Comparison of ENCODE assay signal across 15 cellular contexts in genomic region chr20:64076061-64076997, GRCh38. TPM values are rescaled to one million over a fixed set of nuclear protein-coding genes. Genes with fewer than 3 reads are reported as not detected.
DNase-seq lines count a peak whose midpoint lies in the region; ATAC-seq, FAIRE-seq and TF ChIP-seq lines count a peak whose summit lies in the region.
"Had no signal": no experiment of that assay in that cellular context is flagged by ENCODE, and none has a peak within 500 bp of the region (broad histone marks: within the 10 kb centered on the region; RNA-seq: fewer than 3 reads in every experiment).

No MANE protein-coding gene starts in this region.

- H3K4me3 ChIP-seq in CD8-positive, alpha-beta memory T cell (ENCODE audit: low read length): peak overlapping the region; percentile 81
- H3K4me3 ChIP-seq in HL-60 (replicated peaks; ENCODE audit: insufficient read depth, low read length) (peak overlapping the region; percentile 83), GM12878 (peak overlapping the region; percentile 83), neutrophil (ENCODE audit: low read depth in 1 of 2, low read length in 1 of 2) (peak overlapping the region; percentile 99 to 100)
- H3K4me3 ChIP-seq: GM23248 had no signal

- H4K20me1 ChIP-seq in GM12878 (ENCODE audit: control insufficient read depth, insufficient read depth): no peaks in the 10 kb centered on the region

- intact Hi-C loops in GM12878 (cut with micrococcal nuclease; ENCODE audit: unreplicated experiment): no loop called here

- DNase-seq in CD8-positive, alpha-beta memory T cell: no peak
- DNase-seq in HL-60 (ENCODE audit: low read depth in 1 of 2, low spot score in 1 of 2) (no peak), GM12878 (ENCODE audit: low read depth, low spot score) (no peak), NCI-H2029 (lab: John Stamatoyannopoulos, UW) (no peak), RPMI8226 (no peak)
- DNase-seq: Calu3, GM23248, NCI-H1417, NCI-H748 treated with DMSO at 0.1 percent for 48 hours, SHP77 treated with DMSO at 0.1 percent for 48 hours had no signal

- no peak for TF ChIP-seq RAD21 in GM12878 (IDR thresholded peaks at IDR 0.05; ENCODE audit: insufficient read depth, low read depth, low read length)

- CTCF ChIA-PET in CD8-positive, alpha-beta memory T cell (lab: Charles Lee): interaction anchor here (1.0 to 2.5 kb wide), 4 partner anchors 16 to 38 kb away, joined by 3 to 9 read pairs (median 6); no protein-coding TSS in a partner anchor
- CTCF ChIA-PET in GM12878 (lab: Yijun Ruan, JAX): interaction anchor here (1.1 to 3.9 kb wide), 5 partner anchors 10 to 37 kb away, joined by 3 to 22 read pairs (median 7); no protein-coding TSS in a partner anchor

- no peaks in the 10 kb centered on the region for H3K27me3 ChIP-seq in CD8-positive, alpha-beta memory T cell (ENCODE audit: insufficient read depth, low read length, poor library complexity, severe bottlenecking)
- no peaks in the 10 kb centered on the region for H3K27me3 ChIP-seq in HL-60 (ENCODE audit: insufficient read depth, poor library complexity, severe bottlenecking)
- H3K27me3 ChIP-seq in GM12878 (replicated peaks in 1 of 2; ENCODE audit: control insufficient read depth in 2 of 2, insufficient read depth in 2 of 2, low read length in 1 of 2): no peaks in the 10 kb centered on the region
- H3K27me3 ChIP-seq in neutrophil: no peaks in the 10 kb centered on the region

- H3K9me3 Mint-ChIP-seq in CD8-positive, alpha-beta memory T cell: no peaks in the 10 kb centered on the region

- in situ Hi-C loops in GM12878 (cut with MboI): no loop called here

- TF ChIP-seq POLR2A in GM12878 (IDR thresholded peaks at IDR 0.05; ENCODE audit: low read depth, low read length): peak; percentile 24; the same call in 1 of the 2 replicates

- peaks cover 21% of the 10 kb centered on the region for H3K4me1 ChIP-seq in CD8-positive, alpha-beta memory T cell (ENCODE audit: insufficient read depth, low read length)
- H3K4me1 ChIP-seq in GM12878 (ENCODE audit: control insufficient read depth, insufficient read depth, low read length) (peaks cover 19% of the 10 kb centered on the region; the same call in 1 of the 2 replicates), neutrophil (ENCODE audit: control insufficient read depth in 1 of 2, insufficient read depth in 1 of 2, low read depth in 1 of 2, low read length in 1 of 2) (peaks cover 59 to 64% of the 10 kb centered on the region in 2 experiments)

- H3K9ac ChIP-seq in GM12878 (ENCODE audit: control insufficient read depth, insufficient read depth, low read length): peak overlapping the region; percentile 91
- H3K9ac ChIP-seq: GM23248 had no signal

- FAIRE-seq in GM12878 (lab: Jason Lieb, UNC): no peak

- H3K4me3 Mint-ChIP-seq in CD8-positive, alpha-beta memory T cell: peak overlapping the region in 3 of 7 donors; percentile 12 to 87 (median 15)

- H3K36me3 ChIP-seq in CD8-positive, alpha-beta memory T cell (ENCODE audit: insufficient read depth, low read length): peaks cover 7% of the 10 kb centered on the region
- H3K36me3 ChIP-seq in GM12878 (ENCODE audit: control insufficient read depth in 2 of 2, insufficient read depth in 2 of 2, low read length in 1 of 2): peaks cover 3 to 22% of the 10 kb centered on the region in 2 experiments
- peaks cover 59% of the 10 kb centered on the region for H3K36me3 ChIP-seq in neutrophil

- H3K36me3 Mint-ChIP-seq in CD8-positive, alpha-beta memory T cell: peaks cover 0 to 37% (median 0%) of the 10 kb centered on the region in 3 donors

- H3K9me3 ChIP-seq in CD8-positive, alpha-beta memory T cell (ENCODE audit: low read length): no peaks in the 10 kb centered on the region
- H3K9me3 ChIP-seq in GM12878 (replicated peaks; ENCODE audit: control insufficient read depth, insufficient read depth, low read length) (no peaks in the 10 kb centered on the region), neutrophil (peaks cover 5% of the 10 kb centered on the region)

- POLR2A ChIA-PET in CD8-positive, alpha-beta memory T cell (lab: Charles Lee): no interaction called here
- POLR2A ChIA-PET in GM12878 (lab: Charles Lee): interaction anchor here (1.1 to 3.0 kb wide), 5 partner anchors 12 to 37 kb away, joined by 3 to 10 read pairs (median 4); no protein-coding TSS in a partner anchor

- no peaks in the 10 kb centered on the region for H3K27me3 Mint-ChIP-seq in CD8-positive, alpha-beta memory T cell

- H3K27ac ChIP-seq in CD8-positive, alpha-beta memory T cell (ENCODE audit: low read depth, low read length): peak overlapping the region; percentile 16
- peak overlapping the region; percentile 97 for H3K27ac ChIP-seq in HL-60 (replicated peaks)
- peak overlapping the region; percentile 85 for H3K27ac ChIP-seq in GM12878 (ENCODE audit: control insufficient read depth, insufficient read depth)
- peak overlapping the region; percentile 99 for H3K27ac ChIP-seq in neutrophil
- H3K27ac ChIP-seq: GM23248, VCaP had no signal

- no peak for ATAC-seq in GM12878
- no peak for ATAC-seq in HG03469 (IDR thresholded peaks at IDR 0.05; ENCODE audit: unreplicated experiment)

- peaks cover 30% of the 10 kb centered on the region for H3K79me2 ChIP-seq in GM12878 (ENCODE audit: control insufficient read depth, insufficient read depth, low read length)

- no peak for TF ChIP-seq EP300 in GM12878 (IDR thresholded peaks at IDR 0.05; ENCODE audit: borderline replicate concordance in 1 of 2, control insufficient read depth in 1 of 2, low read depth in 2 of 2, low read length in 2 of 2)

- SMC1A ChIA-PET in GM12878 (lab: Charles Lee; ENCODE audit: uncharacterized antibody, unreplicated experiment): interaction anchor here (2.8 kb wide), 1 partner anchor 10 kb away, joined by 10 read pairs; no protein-coding TSS in a partner anchor

- peaks cover 5 to 40% (median 12%) of the 10 kb centered on the region in 3 donors for H3K4me1 Mint-ChIP-seq in CD8-positive, alpha-beta memory T cell

- H3K27ac Mint-ChIP-seq in CD8-positive, alpha-beta memory T cell: peak overlapping the region in 2 of 8 donors; percentile 12 to 97

- peak overlapping the region; percentile 97 for H3K4me2 ChIP-seq in GM12878 (ENCODE audit: control insufficient read depth, insufficient read depth)

- BruUV-seq in GM12878 (replicated peaks; lab: Mats Ljungman, UMichigan): no TSS peak

- TF ChIP-seq CTCF in HL-60 (IDR thresholded peaks at IDR 0.05; ENCODE audit: insufficient read depth, low read length): no peak
- TF ChIP-seq CTCF in GM12878 (IDR thresholded peaks at IDR 0.05 in 2 of 3, conservative IDR thresholded peaks at IDR 0.05 in 1 of 3; ENCODE audit: control insufficient read depth in 2 of 3, extremely low read depth in 1 of 3, insufficient read depth in 1 of 3, low read depth in 3 of 3, low read length in 3 of 3): no peak
- TF ChIP-seq CTCF in neutrophil (IDR thresholded peaks at IDR 0.05): no peak

- no peak overlapping the region for H2AFZ ChIP-seq in GM12878 (ENCODE audit: control insufficient read depth, low read depth, low read length)
- H2AFZ ChIP-seq: GM23248 had no signal

- RAD21 ChIA-PET in GM12878 (lab: Charles Lee; ENCODE audit: unreplicated experiment): interaction anchor here (1.2 to 2.3 kb wide), 4 partner anchors 11 to 35 kb away, joined by 4 to 7 read pairs (median 4); no protein-coding TSS in a partner anchor

- WGBS in GM12878 (ENCODE audit: insufficient coverage, insufficient replicate concordance, low lambda C conversion rate, missing lambda C conversion rate): 63% methylated on average over 21 of the region's 22 CpGs

RNA-seq across cellular contexts. Expression of gene RGS19, which starts 3.0 kb away (rescaled TPM):
- total RNA-seq in CD8-positive, alpha-beta memory T cell: 10 to 100 TPM; 35.3 to 36.9 TPM
- polyA plus RNA-seq in CD8-positive, alpha-beta memory T cell: 120 TPM
- 36.2 and 39.2 TPM in 2 replicates for total RNA-seq in GM12878 (2013; cell fraction: nucleolus; rRNA removed)
- total RNA-seq in GM12878 (2014; rRNA removed) (56.0 and 62.4 TPM in 2 replicates), GM12878 (2014; rRNA removed; fragmentation: Illumina TruSeq; extraction: Trizol) (15.2 and 15.3 TPM in 2 replicates), GM12878 (2021) (47.1 and 51.0 TPM in 2 replicates)
- 7.5 TPM for polyA plus RNA-seq in GM12878 (2011; ENCODE audit: low read depth)
- polyA plus RNA-seq in GM12878 (2011; rRNA removed) (22.6 and 34.7 TPM in 2 replicates), GM12878 (2014; fragmentation: Illumina TruSeq; extraction: Trizol) (4.7 and 9.6 TPM in 2 replicates), GM12878 (2014; fragmentation: Nextera tagmentation; extraction: Ambion mirVana) (1 to 10 TPM in 1 of 2 experiments, under 1 TPM in 1; 0.82 to 3.3 TPM), GM12878 (2014; rRNA removed) (61.4 and 64.3 TPM in 2 replicates), GM12878 (2016; fragmentation: Nextera tagmentation; extraction: Ambion mirVana) (10 to 100 TPM; 45.0 to 53.5 TPM)
- 51.6 and 94.5 TPM in 2 replicates for polyA plus RNA-seq in GM12878 (2011; cell fraction: cytosol; rRNA removed)
- 56.1 and 57.8 TPM in 2 replicates for polyA plus RNA-seq in GM12878 (2011; cell fraction: nucleus; rRNA removed)
- 39.7 and 39.8 TPM in 2 replicates for polyA plus RNA-seq in GM12878 (2012)
- 21.4 and 38.2 TPM in 2 replicates for polyA minus RNA-seq in GM12878 (2011; rRNA and poly(A)+ RNA removed)
- polyA minus RNA-seq in GM12878 (2011; cell fraction: cytosol; rRNA and poly(A)+ RNA removed): 21.9 and 23.7 TPM in 2 replicates
- 14.7 and 21.8 TPM in 2 replicates for polyA minus RNA-seq in GM12878 (2011; cell fraction: nucleus; rRNA and poly(A)+ RNA removed)

RNA-seq across cellular contexts. Expression of gene OPRL1, which starts 3.6 kb away (rescaled TPM):
- under 1 TPM; 0.38 to 0.44 TPM for total RNA-seq in CD8-positive, alpha-beta memory T cell
- 0.49 TPM for polyA plus RNA-seq in CD8-positive, alpha-beta memory T cell
- total RNA-seq in GM12878 (2013; cell fraction: nucleolus; rRNA removed): 0.69 and 0.71 TPM in 2 replicates
- total RNA-seq in GM12878 (2014; rRNA removed): 0.34 and 0.38 TPM in 2 replicates
- 0.09 and 0.14 TPM in 2 replicates for total RNA-seq in GM12878 (2014; rRNA removed; fragmentation: Illumina TruSeq; extraction: Trizol)
- 0.41 and 0.51 TPM in 2 replicates for total RNA-seq in GM12878 (2021)
- polyA plus RNA-seq in GM12878 (2011; ENCODE audit: low read depth): 0.29 TPM
- polyA plus RNA-seq in GM12878 (2011; rRNA removed): 0.14 and 0.38 TPM in 2 replicates
- 0.42 and 0.48 TPM in 2 replicates for polyA plus RNA-seq in GM12878 (2011; cell fraction: cytosol; rRNA removed)
- 0.97 and 1.1 TPM in 2 replicates for polyA plus RNA-seq in GM12878 (2011; cell fraction: nucleus; rRNA removed)
- 0.58 and 0.86 TPM in 2 replicates for polyA plus RNA-seq in GM12878 (2012)
- polyA plus RNA-seq in GM12878 (2014; fragmentation: Illumina TruSeq; extraction: Trizol): 0.15 TPM in 1 of 2 replicates, not detected in the other
- polyA plus RNA-seq in GM12878 (2014; fragmentation: Nextera tagmentation; extraction: Ambion mirVana): under 1 TPM in 1 of 2 experiments, not detected in 1; 0.04 TPM
- polyA plus RNA-seq in GM12878 (2014; rRNA removed): 0.27 and 0.36 TPM in 2 replicates
- under 1 TPM; 0.12 to 0.24 TPM for polyA plus RNA-seq in GM12878 (2016; fragmentation: Nextera tagmentation; extraction: Ambion mirVana)
- 0.37 and 0.88 TPM in 2 replicates for polyA minus RNA-seq in GM12878 (2011; rRNA and poly(A)+ RNA removed)
- 0.31 TPM in 1 of 2 replicates, not detected in the other for polyA minus RNA-seq in GM12878 (2011; cell fraction: cytosol; rRNA and poly(A)+ RNA removed)
- 0.19 and 0.24 TPM in 2 replicates for polyA minus RNA-seq in GM12878 (2011; cell fraction: nucleus; rRNA and poly(A)+ RNA removed)

RNA-seq across cellular contexts. Expression of gene LKAAEAR1, which starts 7.9 kb away (rescaled TPM):
- total RNA-seq in CD8-positive, alpha-beta memory T cell: under 1 TPM; 0.29 to 0.39 TPM
- 1.2 TPM for polyA plus RNA-seq in CD8-positive, alpha-beta memory T cell
- not detected in 2 replicates for total RNA-seq in GM12878 (2013; cell fraction: nucleolus; rRNA removed)
- total RNA-seq in GM12878 (2014; rRNA removed) (not detected in 2 replicates), GM12878 (2014; rRNA removed; fragmentation: Illumina TruSeq; extraction: Trizol) (not detected in 2 replicates), GM12878 (2021) (not detected in 2 replicates)
- not detected for polyA plus RNA-seq in GM12878 (2011; ENCODE audit: low read depth)
- polyA plus RNA-seq in GM12878 (2011; rRNA removed) (not detected in 2 replicates), GM12878 (2014; fragmentation: Illumina TruSeq; extraction: Trizol) (not detected in 2 replicates), GM12878 (2014; fragmentation: Nextera tagmentation; extraction: Ambion mirVana) (not detected), GM12878 (2014; rRNA removed) (not detected in 2 replicates), GM12878 (2016; fragmentation: Nextera tagmentation; extraction: Ambion mirVana) (not detected)
- polyA plus RNA-seq in GM12878 (2011; cell fraction: cytosol; rRNA removed): not detected in 2 replicates
- not detected in 2 replicates for polyA plus RNA-seq in GM12878 (2011; cell fraction: nucleus; rRNA removed)
- polyA plus RNA-seq in GM12878 (2012): not detected in 2 replicates
- polyA minus RNA-seq in GM12878 (2011; rRNA and poly(A)+ RNA removed): not detected in 2 replicates
- not detected in 2 replicates for polyA minus RNA-seq in GM12878 (2011; cell fraction: cytosol; rRNA and poly(A)+ RNA removed)
- polyA minus RNA-seq in GM12878 (2011; cell fraction: nucleus; rRNA and poly(A)+ RNA removed): not detected in 2 replicates
- total RNA-seq: Calu3, cardiac septum, pulmonary artery endothelial cell had no signal

RNA-seq across cellular contexts. Expression of gene TCEA2, which starts 13.3 kb away (rescaled TPM):
- 10 to 100 TPM; 24.2 to 24.5 TPM for total RNA-seq in CD8-positive, alpha-beta memory T cell
- polyA plus RNA-seq in CD8-positive, alpha-beta memory T cell: 30.9 TPM
- total RNA-seq in GM12878 (2013; cell fraction: nucleolus; rRNA removed): 10.1 and 12.7 TPM in 2 replicates
- total RNA-seq in GM12878 (2014; rRNA removed) (13.4 and 17.2 TPM in 2 replicates), GM12878 (2014; rRNA removed; fragmentation: Illumina TruSeq; extraction: Trizol) (8.8 and 9.3 TPM in 2 replicates), GM12878 (2021) (38.0 and 42.5 TPM in 2 replicates)
- 23.0 TPM for polyA plus RNA-seq in GM12878 (2011; ENCODE audit: low read depth)
- polyA plus RNA-seq in GM12878 (2011; rRNA removed) (11.4 and 13.2 TPM in 2 replicates), GM12878 (2014; fragmentation: Illumina TruSeq; extraction: Trizol) (2.8 and 10.8 TPM in 2 replicates), GM12878 (2014; fragmentation: Nextera tagmentation; extraction: Ambion mirVana) (10 to 100 TPM in 1 of 2 experiments, 1 to 10 TPM in 1; 3.4 to 12.3 TPM), GM12878 (2014; rRNA removed) (17.8 and 26.0 TPM in 2 replicates), GM12878 (2016; fragmentation: Nextera tagmentation; extraction: Ambion mirVana) (10 to 100 TPM; 21.2 to 22.0 TPM)
- 25.9 and 26.5 TPM in 2 replicates for polyA plus RNA-seq in GM12878 (2011; cell fraction: cytosol; rRNA removed)
- 84.3 and 88.7 TPM in 2 replicates for polyA plus RNA-seq in GM12878 (2011; cell fraction: nucleus; rRNA removed)
- 27.4 and 30.3 TPM in 2 replicates for polyA plus RNA-seq in GM12878 (2012)
- polyA minus RNA-seq in GM12878 (2011; rRNA and poly(A)+ RNA removed): 7.1 and 14.5 TPM in 2 replicates
- 6.0 and 6.2 TPM in 2 replicates for polyA minus RNA-seq in GM12878 (2011; cell fraction: cytosol; rRNA and poly(A)+ RNA removed)
- 15.2 and 18.4 TPM in 2 replicates for polyA minus RNA-seq in GM12878 (2011; cell fraction: nucleus; rRNA and poly(A)+ RNA removed)

RNA-seq across cellular contexts. Expression of gene SOX18, which starts 26.9 kb away (rescaled TPM):
- total RNA-seq in CD8-positive, alpha-beta memory T cell: not detected
- polyA plus RNA-seq in CD8-positive, alpha-beta memory T cell: not detected
- 25.0 and 25.2 TPM in 2 replicates for total RNA-seq in GM12878 (2013; cell fraction: nucleolus; rRNA removed)
- 0.16 and 0.28 TPM in 2 replicates for total RNA-seq in GM12878 (2014; rRNA removed)
- 0.09 TPM in 2 replicates for total RNA-seq in GM12878 (2014; rRNA removed; fragmentation: Illumina TruSeq; extraction: Trizol)
- 5.6 TPM in 2 replicates for total RNA-seq in GM12878 (2021)
- polyA plus RNA-seq in GM12878 (2011; ENCODE audit: low read depth): 0.13 TPM
- 0.24 and 0.53 TPM in 2 replicates for polyA plus RNA-seq in GM12878 (2011; rRNA removed)
- polyA plus RNA-seq in GM12878 (2011; cell fraction: cytosol; rRNA removed): 1.7 and 2.7 TPM in 2 replicates
- polyA plus RNA-seq in GM12878 (2011; cell fraction: nucleus; rRNA removed): 6.0 and 7.2 TPM in 2 replicates
- 1.3 and 2.5 TPM in 2 replicates for polyA plus RNA-seq in GM12878 (2012)
- not detected in 2 replicates for polyA plus RNA-seq in GM12878 (2014; fragmentation: Illumina TruSeq; extraction: Trizol)
- under 1 TPM; 0.05 TPM for polyA plus RNA-seq in GM12878 (2014; fragmentation: Nextera tagmentation; extraction: Ambion mirVana)
- polyA plus RNA-seq in GM12878 (2014; rRNA removed): 2.1 and 2.2 TPM in 2 replicates
- polyA plus RNA-seq in GM12878 (2016; fragmentation: Nextera tagmentation; extraction: Ambion mirVana): not detected
- polyA minus RNA-seq in GM12878 (2011; rRNA and poly(A)+ RNA removed): 0.37 and 0.46 TPM in 2 replicates
- polyA minus RNA-seq in GM12878 (2011; cell fraction: cytosol; rRNA and poly(A)+ RNA removed): 5.1 and 8.3 TPM in 2 replicates
- 1.6 and 3.3 TPM in 2 replicates for polyA minus RNA-seq in GM12878 (2011; cell fraction: nucleus; rRNA and poly(A)+ RNA removed)
- total RNA-seq: Calu3, GM23248 had no signal
- polyA plus RNA-seq: GM23248 had no signal

Comparison
In these comparisons a context has a peak if more than half of its experiments do, and no peak if none do; other contexts are left out.
1. H3K27ac ChIP-seq: peak in every context shown above with its lines; median percentile 99 in neutrophil; 97 in HL-60; 85 in GM12878; 16 in CD8-positive, alpha-beta memory T cell.